In genomic region chr14:84750284-84750683, GRCh38 we compare ENCODE assay signal across 19 cellular contexts.
DNase-seq lines count a peak whose midpoint lies in the region; ATAC-seq, FAIRE-seq and TF ChIP-seq lines count a peak whose summit lies in the region.
"Had no signal": no experiment of that assay in that cellular context is flagged by ENCODE, and none has a peak within 500 bp of the region (broad histone marks: within the 10 kb centered on the region; RNA-seq: fewer than 3 reads in every experiment).

No MANE protein-coding gene starts in this region.

- H3K4me1 Mint-ChIP-seq in GM23338 (peaks cover 23% of the 10 kb centered on the region; the same call in 2 of the 3 replicates), T-cell (no peaks in the 10 kb centered on the region)
- no peaks in the 10 kb centered on the region for H3K4me1 Mint-ChIP-seq in activated naive CD4-positive, alpha-beta T cell treated with anti-CD3 and anti-CD28 coated beads for 36 hours (ENCODE audit: low read depth)
- H3K4me1 Mint-ChIP-seq in activated CD4-positive, alpha-beta memory T cell treated with anti-CD3 and anti-CD28 coated beads, Interleukin-2, amount 10 ng/mL, durations not matched to agents 7 days and 5 days = no peaks in the 10 kb centered on the region

- no peaks in the 10 kb centered on the region for H3K9me3 ChIP-seq in pancreas
- H3K9me3 ChIP-seq: BLaER1 had no signal

- H3K4me1 ChIP-seq in GM23338 (ENCODE audit: insufficient read depth) (peaks cover 12% of the 10 kb centered on the region; the same call in 1 of the 2 replicates), pancreas (peaks cover 0 to 7% (median 0%) of the 10 kb centered on the region in 3 donors)
- H3K4me1 ChIP-seq: BLaER1 had no signal

- no peak for FAIRE-seq in pancreas (lab: Jason Lieb, UNC)
- FAIRE-seq: HepG2 had no signal

- H3K36me3 ChIP-seq in GM23338 (ENCODE audit: insufficient read depth) (no peaks in the 10 kb centered on the region), pancreas (no peaks in the 10 kb centered on the region)
- H3K36me3 ChIP-seq: BLaER1 had no signal

- intact Hi-C loops in pancreas (cut with DNase I) = no loop called here
- intact Hi-C loops in activated naive CD4-positive, alpha-beta T cell treated with anti-CD3 and anti-CD28 coated beads for 36 hours (cut with micrococcal nuclease) = no loop called here

- peaks cover 4% of the 10 kb centered on the region; the same call in 1 of the 3 replicates for H3K36me3 Mint-ChIP-seq in GM23338 (ENCODE audit: low read depth)
- H3K36me3 Mint-ChIP-seq in activated naive CD4-positive, alpha-beta T cell treated with anti-CD3 and anti-CD28 coated beads for 36 hours (ENCODE audit: low read depth) = no peaks in the 10 kb centered on the region
- no peaks in the 10 kb centered on the region for H3K36me3 Mint-ChIP-seq in T-cell
- H3K36me3 Mint-ChIP-seq in activated CD4-positive, alpha-beta memory T cell treated with anti-CD3 and anti-CD28 coated beads, Interleukin-2, amount 10 ng/mL, durations not matched to agents 7 days and 5 days (ENCODE audit: low read depth) = no peaks in the 10 kb centered on the region

- no peak overlapping the region for H3K4me2 ChIP-seq in GM23338
- H3K4me2 ChIP-seq: BLaER1, KMS-11 had no signal

- H3K4me3 Mint-ChIP-seq in GM23338 (no peak overlapping the region), T-cell (no peak overlapping the region)
- no peak overlapping the region for H3K4me3 Mint-ChIP-seq in activated naive CD4-positive, alpha-beta T cell treated with anti-CD3 and anti-CD28 coated beads for 36 hours
- no peak overlapping the region for H3K4me3 Mint-ChIP-seq in activated CD4-positive, alpha-beta memory T cell treated with anti-CD3 and anti-CD28 coated beads, Interleukin-2, amount 10 ng/mL, durations not matched to agents 7 days and 5 days
- H3K4me3 Mint-ChIP-seq: H9 had no signal

- TF ChIP-seq CTCF in GM23338 (conservative IDR thresholded peaks at IDR 0.05; ENCODE audit: low read depth in 2 of 2) (no peak), choroid plexus epithelial cell (conservative IDR thresholded peaks at IDR 0.05; ENCODE audit: low read depth, low read length) (no peak), pancreas (IDR thresholded peaks at IDR 0.05) (no peak)

- H3K4me3 ChIP-seq in GM23338 = no peak overlapping the region
- H3K4me3 ChIP-seq in choroid plexus epithelial cell (ENCODE audit: low read depth, low read length) = no peak overlapping the region
- peak overlapping the region in 1 of 4 donors; percentile 24 for H3K4me3 ChIP-seq in pancreas
- H3K4me3 ChIP-seq: BLaER1 had no signal

- H3K27me3 Mint-ChIP-seq in GM23338 (ENCODE audit: insufficient read depth, low read depth, poor library complexity) = no peaks in the 10 kb centered on the region
- no peaks in the 10 kb centered on the region for H3K27me3 Mint-ChIP-seq in activated naive CD4-positive, alpha-beta T cell treated with anti-CD3 and anti-CD28 coated beads for 36 hours (ENCODE audit: low read depth)
- no peaks in the 10 kb centered on the region for H3K27me3 Mint-ChIP-seq in T-cell
- H3K27me3 Mint-ChIP-seq in activated CD4-positive, alpha-beta memory T cell treated with anti-CD3 and anti-CD28 coated beads, Interleukin-2, amount 10 ng/mL, durations not matched to agents 7 days and 5 days = no peaks in the 10 kb centered on the region

- 0 out of 2 replicates have a peak overlapping the region, but pooled peaks have one; percentile 27 for H3K27ac Mint-ChIP-seq in GM23338
- no peak overlapping the region for H3K27ac Mint-ChIP-seq in activated naive CD4-positive, alpha-beta T cell treated with anti-CD3 and anti-CD28 coated beads for 36 hours
- H3K27ac Mint-ChIP-seq in T-cell = no peak overlapping the region
- H3K27ac Mint-ChIP-seq in activated CD4-positive, alpha-beta memory T cell treated with anti-CD3 and anti-CD28 coated beads, Interleukin-2, amount 10 ng/mL, durations not matched to agents 7 days and 5 days = no peak overlapping the region

- no peaks in the 10 kb centered on the region for H3K9me2 ChIP-seq in GM23338 (ENCODE audit: insufficient read depth)

- H3K9me3 Mint-ChIP-seq in GM23338 (peaks cover 6% of the 10 kb centered on the region; the same call in 2 of the 3 replicates), T-cell (peaks cover 13 to 23% (median 14%) of the 10 kb centered on the region in 3 donors)
- peaks cover 14% of the 10 kb centered on the region for H3K9me3 Mint-ChIP-seq in activated naive CD4-positive, alpha-beta T cell treated with anti-CD3 and anti-CD28 coated beads for 36 hours
- H3K9me3 Mint-ChIP-seq in activated CD4-positive, alpha-beta memory T cell treated with anti-CD3 and anti-CD28 coated beads, Interleukin-2, amount 10 ng/mL, durations not matched to agents 7 days and 5 days = peaks cover 10% of the 10 kb centered on the region

- H3K27me3 ChIP-seq in GM23338 (ENCODE audit: insufficient read depth) = no peaks in the 10 kb centered on the region
- no peaks in the 10 kb centered on the region for H3K27me3 ChIP-seq in pancreas
- H3K27me3 ChIP-seq: BLaER1 had no signal

- 8% methylated on average over 1 of the region's 1 CpG for WGBS in pancreas, 2 donors

- no peak overlapping the region for H3K27ac ChIP-seq in GM23338 (ENCODE audit: low read depth)
- H3K27ac ChIP-seq in pancreas = no peak overlapping the region
- H3K27ac ChIP-seq: BLaER1, KMS-11 had no signal

- H3F3A ChIP-seq in GM23338 (replicated peaks; ENCODE audit: low read depth) = no peaks in the 10 kb centered on the region

- ATAC-seq in GM23338 = no peak
- peak; percentile 28 to 59 (median 55) for ATAC-seq in pancreas
- no peak for ATAC-seq in T-cell (replicated peaks in 1 of 4)
- ATAC-seq: HepG2, Panc1 had no signal

- H3K79me2 ChIP-seq in GM23338 (replicated peaks; ENCODE audit: insufficient read depth) = no peaks in the 10 kb centered on the region

- no peaks in the 10 kb centered on the region for H4K20me1 ChIP-seq in GM23338 (replicated peaks; ENCODE audit: insufficient read depth)
- H4K20me1 ChIP-seq: BLaER1 had no signal

- DNase-seq in GM23338 (ENCODE audit: low spot score) (no peak), choroid plexus epithelial cell (ENCODE audit: low read depth) (peak; percentile 24), kidney tubule cell (ENCODE audit: low spot score) (peak; percentile 4), pancreas (no peak), globus pallidus (ENCODE audit: low spot score) (no peak), T-cell (no peak)
- no peak for DNase-seq in activated naive CD4-positive, alpha-beta T cell treated with anti-CD3 and anti-CD28 coated beads for 36 hours
- no peak for DNase-seq in activated CD4-positive, alpha-beta memory T cell treated with anti-CD3 and anti-CD28 coated beads, Interleukin-2, amount 10 ng/mL, durations not matched to agents 7 days and 5 days
- DNase-seq: 8988T, DMS153, H9, NCI-H1105, NCI-H187, NCI-H446, NCI-H774 had no signal

- POLR2A ChIA-PET in T-cell (lab: Charles Lee) = no interaction called here
- POLR2A ChIA-PET in activated CD4-positive, alpha-beta memory T cell treated with anti-CD3 and anti-CD28 coated beads, Interleukin-2, amount 10 ng/mL, durations not matched to agents 7 days and 5 days (lab: Charles Lee) = no interaction called here

- H2AFZ ChIP-seq in GM23338 = no peak overlapping the region

- CTCF ChIA-PET in activated naive CD4-positive, alpha-beta T cell treated with anti-CD3 and anti-CD28 coated beads for 36 hours (lab: Charles Lee) = no interaction called here
- CTCF ChIA-PET in T-cell (lab: Charles Lee) = no interaction called here
- CTCF ChIA-PET in activated CD4-positive, alpha-beta memory T cell treated with anti-CD3 and anti-CD28 coated beads, Interleukin-2, amount 10 ng/mL, durations not matched to agents 7 days and 5 days (lab: Charles Lee) = no interaction called here

TF ChIP-seq in GM23338, 12 proteins besides CTCF, POLR2A, EP300 and RAD21 (continues in another document):
- TF ChIP-seq ETS1 (IDR thresholded peaks at IDR 0.05) (no peak), ZNF114 (CRISPR knock-in tag; IDR thresholded peaks at IDR 0.05) (no peak), EZH2phosphoT487 (IDR thresholded peaks at IDR 0.05; ENCODE audit: unreplicated experiment) (no peak)

Comparison
In these comparisons a context has a peak if more than half of its experiments do, and no peak if none do; other contexts are left out.
1. ATAC-seq: peak in pancreas (4 of 4); none in GM23338 (single experiment) and T-cell (0 of 4).
2. DNase-seq: peak in choroid plexus epithelial cell (single experiment) and kidney tubule cell (single experiment); none in GM23338 (single experiment), pancreas (0 of 6), activated naive CD4-positive, alpha-beta T cell treated with anti-CD3 and anti-CD28 coated beads for 36 hours (single experiment), globus pallidus (single experiment), T-cell (0 of 34) and activated CD4-positive, alpha-beta memory T cell treated with anti-CD3 and anti-CD28 coated beads, Interleukin-2, amount 10 ng/mL, durations not matched to agents 7 days and 5 days (single experiment).